17 cellular contexts compared by ENCODE assay signal in the genomic region with DNA sequence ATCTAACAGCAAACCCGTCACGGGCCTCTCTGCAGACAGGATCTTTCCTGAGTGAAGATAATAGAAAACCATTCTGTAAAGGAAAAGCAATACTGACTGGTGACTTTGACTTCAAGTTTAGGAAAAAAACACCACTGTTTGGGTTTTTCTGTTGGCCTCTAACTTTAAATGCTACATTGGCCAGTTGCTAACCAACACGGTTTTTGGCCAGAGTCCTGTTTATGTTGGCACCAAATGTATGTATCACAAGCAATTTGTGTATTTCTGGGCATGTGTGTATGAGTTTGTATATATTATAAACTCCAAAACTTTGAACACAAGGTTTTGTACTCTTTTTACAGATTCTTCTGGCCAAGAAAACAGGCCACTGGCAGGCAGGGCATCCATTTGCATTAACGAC.
"Had no signal": no experiment of that assay in that cellular context is flagged by ENCODE, and none has a peak within 500 bp of the region (broad histone marks: within the 10 kb centered on the region; RNA-seq: fewer than 3 reads in every experiment).

No MANE protein-coding gene starts in this region.

- H3K36me3 ChIP-seq: ascending aorta, esophagus squamous epithelium, lower lobe of right lung, neutrophil, tibial artery had no signal

- H3K9me3 ChIP-seq: ascending aorta, esophagus squamous epithelium, lower lobe of right lung, neutrophil, tibial artery had no signal

- H3K27me3 Mint-ChIP-seq: T-cell had no signal

- H3K4me1 ChIP-seq: lower lobe of right lung had no signal

- DNase-seq: activated CD8-positive, alpha-beta memory T cell treated with anti-CD3 and anti-CD28 coated beads, Interleukin-2, amount 50 U/mL, for 48 hours; activated CD8-positive, alpha-beta T cell treated with anti-CD3 and anti-CD28 coated beads, Interleukin-2, amount 10 ng/mL, durations not matched to agents 7 days and 5 days; cerebellar nuclear complex; dorsolateral prefrontal cortex; esophagus squamous epithelium; hypothalamus; immature natural killer cell; left cardiac atrium; lower lobe of right lung; posterior cingulate gyrus; T-cell; T1000; tibial artery had no signal

- H3K27ac Mint-ChIP-seq: activated CD8-positive, alpha-beta T cell treated with anti-CD3 and anti-CD28 coated beads, Interleukin-2, amount 10 ng/mL, durations not matched to agents 7 days and 5 days; immature natural killer cell; mesothelial cell of epicardium; T-cell had no signal

- H3K27me3 ChIP-seq: ascending aorta, dorsolateral prefrontal cortex, esophagus squamous epithelium, tibial artery had no signal

- ATAC-seq: activated CD8-positive, alpha-beta T cell treated with anti-CD3 and anti-CD28 coated beads, Interleukin-2, amount 10 ng/mL, durations not matched to agents 7 days and 5 days; left cardiac atrium; lower lobe of right lung; T-cell had no signal

- H3K4me3 Mint-ChIP-seq: activated CD8-positive, alpha-beta T cell treated with anti-CD3 and anti-CD28 coated beads, Interleukin-2, amount 10 ng/mL, durations not matched to agents 7 days and 5 days; immature natural killer cell; mesothelial cell of epicardium; T-cell had no signal

- H3K36me3 Mint-ChIP-seq: immature natural killer cell, mesothelial cell of epicardium, T-cell had no signal

- H3K9me3 Mint-ChIP-seq: mesothelial cell of epicardium had no signal

- H3K4me1 Mint-ChIP-seq: immature natural killer cell, T-cell had no signal

- H3K4me2 ChIP-seq: smooth muscle cell had no signal

- H3K4me3 ChIP-seq: ascending aorta, dorsolateral prefrontal cortex, esophagus squamous epithelium, lower lobe of right lung, smooth muscle cell, tibial artery had no signal

- H3K27ac ChIP-seq: ascending aorta, dorsolateral prefrontal cortex, esophagus squamous epithelium, lower lobe of right lung, neutrophil had no signal
